ENCODE assay signal across 14 cellular contexts in genomic region chr1:236163460-236164153, GRCh38. TPM values are rescaled to one million over a fixed set of nuclear protein-coding genes. Genes with fewer than 3 reads are reported as not detected.
DNase-seq lines count a peak whose midpoint lies in the region; ATAC-seq, FAIRE-seq and TF ChIP-seq lines count a peak whose summit lies in the region.
"Had no signal": no experiment of that assay in that cellular context is flagged by ENCODE, and none has a peak within 500 bp of the region (broad histone marks: within the 10 kb centered on the region; RNA-seq: fewer than 3 reads in every experiment).

No MANE protein-coding gene starts in this region.

- POLR2A ChIA-PET in activated CD8-positive, alpha-beta T cell treated with anti-CD3 and anti-CD28 coated beads for 36 hours (lab: Charles Lee) = no interaction called here
- POLR2A ChIA-PET in activated CD8-positive, alpha-beta T cell treated with anti-CD3 and anti-CD28 coated beads, Interleukin-2, amount 10 ng/mL, durations not matched to agents 7 days and 5 days (lab: Charles Lee) = interaction anchor here (0.7 kb wide), 1 partner anchor 13 kb away, joined by 3 read pairs; no protein-coding TSS in a partner anchor

- H4K20me1 ChIP-seq in hepatocyte (ENCODE audit: insufficient read depth, poor library complexity, severe bottlenecking) = no peaks in the 10 kb centered on the region

- H3K9me3 Mint-ChIP-seq in activated CD8-positive, alpha-beta T cell treated with anti-CD3 and anti-CD28 coated beads for 36 hours = peaks cover 21% of the 10 kb centered on the region
- peaks cover 22% of the 10 kb centered on the region for H3K9me3 Mint-ChIP-seq in activated CD8-positive, alpha-beta T cell treated with anti-CD3 and anti-CD28 coated beads, Interleukin-2, amount 10 ng/mL, durations not matched to agents 7 days and 5 days (ENCODE audit: insufficient read depth)

- H3K36me3 ChIP-seq in hepatocyte (replicated peaks; ENCODE audit: insufficient read depth, low read depth) = no peaks in the 10 kb centered on the region
- H3K36me3 ChIP-seq: brain microvascular endothelial cell had no signal

- H3K4me1 ChIP-seq in hepatocyte (ENCODE audit: insufficient read depth) = peaks cover 2% of the 10 kb centered on the region
- H3K4me1 ChIP-seq: gastroesophageal sphincter had no signal

- H3K27ac Mint-ChIP-seq in activated CD8-positive, alpha-beta T cell treated with anti-CD3 and anti-CD28 coated beads for 36 hours = peak overlapping the region; percentile 31
- H3K27ac Mint-ChIP-seq in activated CD8-positive, alpha-beta T cell treated with anti-CD3 and anti-CD28 coated beads, Interleukin-2, amount 10 ng/mL, durations not matched to agents 7 days and 5 days = no peak overlapping the region

- peaks cover 30% of the 10 kb centered on the region for H3K36me3 Mint-ChIP-seq in activated CD8-positive, alpha-beta T cell treated with anti-CD3 and anti-CD28 coated beads for 36 hours (ENCODE audit: low read depth)
- peaks cover 19% of the 10 kb centered on the region for H3K36me3 Mint-ChIP-seq in activated CD8-positive, alpha-beta T cell treated with anti-CD3 and anti-CD28 coated beads, Interleukin-2, amount 10 ng/mL, durations not matched to agents 7 days and 5 days (ENCODE audit: low read depth)

- H3K4me1 Mint-ChIP-seq in activated CD8-positive, alpha-beta T cell treated with anti-CD3 and anti-CD28 coated beads for 36 hours (ENCODE audit: low read depth) = peaks cover 34% of the 10 kb centered on the region
- H3K4me1 Mint-ChIP-seq in activated CD8-positive, alpha-beta T cell treated with anti-CD3 and anti-CD28 coated beads, Interleukin-2, amount 10 ng/mL, durations not matched to agents 7 days and 5 days (ENCODE audit: low read depth) = peaks cover 13% of the 10 kb centered on the region

- TF ChIP-seq CTCF in activated CD8-positive, alpha-beta T cell treated with anti-CD3 and anti-CD28 coated beads for 36 hours (IDR thresholded peaks at IDR 0.05) = no peak
- no peak for TF ChIP-seq CTCF in hepatocyte (IDR thresholded peaks at IDR 0.05; ENCODE audit: poor library complexity)

- no peaks in the 10 kb centered on the region for H3K27me3 ChIP-seq in hepatocyte
- H3K27me3 ChIP-seq: brain microvascular endothelial cell, gastroesophageal sphincter had no signal

- no peak overlapping the region for H3K4me2 ChIP-seq in hepatocyte

- H3K4me3 Mint-ChIP-seq in activated CD8-positive, alpha-beta T cell treated with anti-CD3 and anti-CD28 coated beads for 36 hours = no peak overlapping the region
- no peak overlapping the region for H3K4me3 Mint-ChIP-seq in activated CD8-positive, alpha-beta T cell treated with anti-CD3 and anti-CD28 coated beads, Interleukin-2, amount 10 ng/mL, durations not matched to agents 7 days and 5 days
- H3K4me3 Mint-ChIP-seq: neural crest cell had no signal

- WGBS in hepatocyte (ENCODE audit: low lambda C conversion rate, missing lambda C conversion rate) = 82% methylated on average over 6 of the region's 6 CpGs

- no peak for FAIRE-seq in frontal cortex (lab: Jason Lieb, UNC)

- H3K79me2 ChIP-seq in hepatocyte = no peaks in the 10 kb centered on the region

- no peak for DNase-seq in activated CD8-positive, alpha-beta T cell treated with anti-CD3 and anti-CD28 coated beads for 36 hours
- DNase-seq in activated CD8-positive, alpha-beta T cell treated with anti-CD3 and anti-CD28 coated beads, Interleukin-2, amount 10 ng/mL, durations not matched to agents 7 days and 5 days = no peak
- peak; percentile 73 for DNase-seq in MV-4-11 (lab: John Stamatoyannopoulos, UW)
- DNase-seq in hepatocyte (ENCODE audit: low spot score) = no peak
- DNase-seq in stimulated activated CD8-positive, alpha-beta memory T cell treated with anti-CD3 and anti-CD28 coated beads, Interleukin-4, amount 100 ng/mL, for 48 hours = peak; percentile 31
- DNase-seq in DMS114 treated with DMSO at 0.1 percent for 48 hours (lab: John Stamatoyannopoulos, UW; ENCODE audit: unreplicated experiment) = no peak
- DNase-seq in anterior cingulate cortex (lab: John Stamatoyannopoulos, UW) = no peak
- DNase-seq in frontal cortex (ENCODE audit: low spot score in 2 of 2) = no peak
- DNase-seq: activated CD4-positive, CD25-positive, alpha-beta regulatory T cell; brain microvascular endothelial cell; Calu3; islet precursor cell had no signal

- no peaks in the 10 kb centered on the region for H3K27me3 Mint-ChIP-seq in activated CD8-positive, alpha-beta T cell treated with anti-CD3 and anti-CD28 coated beads for 36 hours
- no peaks in the 10 kb centered on the region for H3K27me3 Mint-ChIP-seq in activated CD8-positive, alpha-beta T cell treated with anti-CD3 and anti-CD28 coated beads, Interleukin-2, amount 10 ng/mL, durations not matched to agents 7 days and 5 days (ENCODE audit: low read depth)

- no peaks in the 10 kb centered on the region for H3K9me2 ChIP-seq in hepatocyte (replicated peaks; ENCODE audit: insufficient read depth)

- CTCF ChIA-PET in activated CD8-positive, alpha-beta T cell treated with anti-CD3 and anti-CD28 coated beads for 36 hours (lab: Charles Lee) = no interaction called here
- CTCF ChIA-PET in activated CD8-positive, alpha-beta T cell treated with anti-CD3 and anti-CD28 coated beads, Interleukin-2, amount 10 ng/mL, durations not matched to agents 7 days and 5 days (lab: Charles Lee) = no interaction called here

- ATAC-seq in activated CD8-positive, alpha-beta T cell treated with anti-CD3 and anti-CD28 coated beads for 36 hours = peak; percentile 34
- ATAC-seq in activated CD8-positive, alpha-beta T cell treated with anti-CD3 and anti-CD28 coated beads, Interleukin-2, amount 10 ng/mL, durations not matched to agents 7 days and 5 days = no peak
- ATAC-seq: gastroesophageal sphincter had no signal

- H3K4me3 ChIP-seq in hepatocyte = no peak overlapping the region
- H3K4me3 ChIP-seq: gastroesophageal sphincter had no signal

- H3K9me3 ChIP-seq in hepatocyte (ENCODE audit: low read depth) = peaks cover 6% of the 10 kb centered on the region

- no peak overlapping the region for H2AFZ ChIP-seq in hepatocyte

- H3K27ac ChIP-seq in hepatocyte = peak overlapping the region; percentile 1
- H3K27ac ChIP-seq: brain microvascular endothelial cell, gastroesophageal sphincter had no signal

- intact Hi-C loops in activated CD8-positive, alpha-beta T cell treated with anti-CD3 and anti-CD28 coated beads for 36 hours (cut with micrococcal nuclease) = no loop called here

RNA-seq across cellular contexts. Expression of gene GPR137B, which starts 21.3 kb away (rescaled TPM):
- total RNA-seq in activated CD8-positive, alpha-beta T cell treated with anti-CD3 and anti-CD28 coated beads for 36 hours = 1 to 10 TPM; 7.2 to 8.1 TPM
- total RNA-seq in activated CD8-positive, alpha-beta T cell treated with anti-CD3 and anti-CD28 coated beads, Interleukin-2, amount 10 ng/mL, durations not matched to agents 7 days and 5 days = 1 to 10 TPM; 4.9 to 5.0 TPM
- total RNA-seq in hepatocyte = 13.4 and 15.5 TPM in 2 replicates
- 12.2 and 13.0 TPM in 2 replicates for polyA plus RNA-seq in hepatocyte
- total RNA-seq in frontal cortex = 35.5 TPM

Comparison
In these comparisons a context has a peak if more than half of its experiments do, and no peak if none do; other contexts are left out.
1. DNase-seq: peak in MV-4-11 (single experiment) and stimulated activated CD8-positive, alpha-beta memory T cell treated with anti-CD3 and anti-CD28 coated beads, Interleukin-4, amount 100 ng/mL, for 48 hours (single experiment); none in activated CD8-positive, alpha-beta T cell treated with anti-CD3 and anti-CD28 coated beads for 36 hours (single experiment), activated CD8-positive, alpha-beta T cell treated with anti-CD3 and anti-CD28 coated beads, Interleukin-2, amount 10 ng/mL, durations not matched to agents 7 days and 5 days (single experiment), hepatocyte (single experiment), DMS114 treated with DMSO at 0.1 percent for 48 hours (single experiment), anterior cingulate cortex (0 of 58) and frontal cortex (0 of 2).